1 cellular context compared by ENCODE assay signal in the genomic region with DNA sequence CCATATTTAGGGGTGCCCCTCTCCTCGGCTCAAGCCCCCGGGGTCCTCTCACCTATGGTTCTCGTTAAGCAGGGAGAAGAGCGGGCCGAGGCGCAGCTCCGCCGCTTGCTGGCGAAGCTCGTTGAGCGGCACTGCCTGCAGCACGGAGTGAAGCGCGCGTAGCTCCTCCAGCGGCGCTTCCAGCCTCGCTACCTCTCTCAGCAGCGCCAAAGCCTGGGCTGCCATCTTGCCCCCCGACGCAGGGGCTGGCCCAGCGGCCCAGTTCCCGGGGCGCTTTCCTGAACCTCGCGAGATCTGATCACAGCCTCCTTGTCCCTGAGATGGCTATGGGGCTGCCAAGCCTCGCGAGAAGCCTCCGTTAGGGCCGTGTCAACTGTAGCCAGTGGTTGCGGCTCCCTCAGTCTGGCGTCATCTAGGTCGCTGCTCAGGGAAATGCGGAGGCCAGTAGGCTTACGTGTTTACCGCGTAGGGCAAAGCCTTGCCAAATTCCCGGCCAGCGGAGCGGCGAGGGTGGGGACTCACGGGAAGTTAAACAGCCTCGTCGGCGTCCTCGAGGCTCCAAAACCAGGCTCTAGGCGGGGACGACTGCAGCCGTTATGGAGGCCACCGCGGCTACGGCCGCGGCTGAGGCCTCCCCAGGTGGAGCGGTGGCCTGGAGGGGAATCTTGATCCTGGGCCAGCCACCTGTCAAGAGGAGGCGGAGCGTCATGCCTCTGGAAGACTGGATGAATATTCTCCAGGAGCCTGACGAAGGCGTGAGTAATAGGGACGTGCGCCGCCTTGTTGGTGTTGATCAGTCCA.
TF ChIP-seq lines count a peak whose summit lies in the region.

A gene (minus strand): TSS at position 238 of the 801 bp plus-strand sequence. CDS start 13 bp downstream, at position 225.

TF ChIP-seq in HepG2, 621 proteins besides CTCF, POLR2A, EP300 and RAD21 (continued from another document and continues in another):
- TF ChIP-seq, protein P1, sequence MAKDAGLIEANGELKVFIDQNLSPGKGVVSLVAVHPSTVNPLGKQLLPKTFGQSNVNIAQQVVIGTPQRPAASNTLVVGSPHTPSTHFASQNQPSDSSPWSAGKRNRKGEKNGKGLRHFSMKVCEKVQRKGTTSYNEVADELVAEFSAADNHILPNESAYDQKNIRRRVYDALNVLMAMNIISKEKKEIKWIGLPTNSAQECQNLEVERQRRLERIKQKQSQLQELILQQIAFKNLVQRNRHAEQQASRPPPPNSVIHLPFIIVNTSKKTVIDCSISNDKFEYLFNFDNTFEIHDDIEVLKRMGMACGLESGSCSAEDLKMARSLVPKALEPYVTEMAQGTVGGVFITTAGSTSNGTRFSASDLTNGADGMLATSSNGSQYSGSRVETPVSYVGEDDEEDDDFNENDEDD (CRISPR knock-in tag; IDR thresholded peaks at IDR 0.05; ENCODE audit: borderline replicate concordance): peak; percentile 83
- TF ChIP-seq ZNF180 (CRISPR knock-in tag; IDR thresholded peaks at IDR 0.05; ENCODE audit: borderline replicate concordance, low read depth): no peak
- 0 out of 2 replicates have a peak, but pooled peaks have one; percentile 1 for TF ChIP-seq ZNF121 (CRISPR knock-in tag; IDR thresholded peaks at IDR 0.05)
- peak; percentile 62; the same call in 1 of the 2 replicates for TF ChIP-seq EED (CRISPR knock-in tag; IDR thresholded peaks at IDR 0.05)
- TF ChIP-seq HNRNPUL1 (IDR thresholded peaks at IDR 0.05; ENCODE audit: low read depth, low read length): no peak
- TF ChIP-seq ZNF383 (CRISPR knock-in tag; IDR thresholded peaks at IDR 0.05; ENCODE audit: borderline replicate concordance): no peak
- TF ChIP-seq, protein P2, sequence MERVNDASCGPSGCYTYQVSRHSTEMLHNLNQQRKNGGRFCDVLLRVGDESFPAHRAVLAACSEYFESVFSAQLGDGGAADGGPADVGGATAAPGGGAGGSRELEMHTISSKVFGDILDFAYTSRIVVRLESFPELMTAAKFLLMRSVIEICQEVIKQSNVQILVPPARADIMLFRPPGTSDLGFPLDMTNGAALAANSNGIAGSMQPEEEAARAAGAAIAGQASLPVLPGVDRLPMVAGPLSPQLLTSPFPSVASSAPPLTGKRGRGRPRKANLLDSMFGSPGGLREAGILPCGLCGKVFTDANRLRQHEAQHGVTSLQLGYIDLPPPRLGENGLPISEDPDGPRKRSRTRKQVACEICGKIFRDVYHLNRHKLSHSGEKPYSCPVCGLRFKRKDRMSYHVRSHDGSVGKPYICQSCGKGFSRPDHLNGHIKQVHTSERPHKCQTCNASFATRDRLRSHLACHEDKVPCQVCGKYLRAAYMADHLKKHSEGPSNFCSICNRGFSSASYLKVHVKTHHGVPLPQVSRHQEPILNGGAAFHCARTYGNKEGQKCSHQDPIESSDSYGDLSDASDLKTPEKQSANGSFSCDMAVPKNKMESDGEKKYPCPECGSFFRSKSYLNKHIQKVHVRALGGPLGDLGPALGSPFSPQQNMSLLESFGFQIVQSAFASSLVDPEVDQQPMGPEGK (CRISPR knock-in tag; IDR thresholded peaks at IDR 0.05): peak; percentile 68
- TF ChIP-seq ZNF589 (CRISPR knock-in tag; conservative IDR thresholded peaks at IDR 0.05): 0 out of 2 replicates have a peak, but pooled peaks have one; percentile 68
- no peak for TF ChIP-seq ZNF432 (CRISPR knock-in tag; IDR thresholded peaks at IDR 0.05; ENCODE audit: borderline replicate concordance)
- no peak; the same call in 1 of the 2 replicates for TF ChIP-seq CEBPB (IDR thresholded peaks at IDR 0.05; ENCODE audit: borderline replicate concordance, low read depth, low read length)
- TF ChIP-seq FOSL1 (CRISPR knock-in tag; IDR thresholded peaks at IDR 0.05; ENCODE audit: borderline replicate concordance): no peak
- TF ChIP-seq, protein P3, sequence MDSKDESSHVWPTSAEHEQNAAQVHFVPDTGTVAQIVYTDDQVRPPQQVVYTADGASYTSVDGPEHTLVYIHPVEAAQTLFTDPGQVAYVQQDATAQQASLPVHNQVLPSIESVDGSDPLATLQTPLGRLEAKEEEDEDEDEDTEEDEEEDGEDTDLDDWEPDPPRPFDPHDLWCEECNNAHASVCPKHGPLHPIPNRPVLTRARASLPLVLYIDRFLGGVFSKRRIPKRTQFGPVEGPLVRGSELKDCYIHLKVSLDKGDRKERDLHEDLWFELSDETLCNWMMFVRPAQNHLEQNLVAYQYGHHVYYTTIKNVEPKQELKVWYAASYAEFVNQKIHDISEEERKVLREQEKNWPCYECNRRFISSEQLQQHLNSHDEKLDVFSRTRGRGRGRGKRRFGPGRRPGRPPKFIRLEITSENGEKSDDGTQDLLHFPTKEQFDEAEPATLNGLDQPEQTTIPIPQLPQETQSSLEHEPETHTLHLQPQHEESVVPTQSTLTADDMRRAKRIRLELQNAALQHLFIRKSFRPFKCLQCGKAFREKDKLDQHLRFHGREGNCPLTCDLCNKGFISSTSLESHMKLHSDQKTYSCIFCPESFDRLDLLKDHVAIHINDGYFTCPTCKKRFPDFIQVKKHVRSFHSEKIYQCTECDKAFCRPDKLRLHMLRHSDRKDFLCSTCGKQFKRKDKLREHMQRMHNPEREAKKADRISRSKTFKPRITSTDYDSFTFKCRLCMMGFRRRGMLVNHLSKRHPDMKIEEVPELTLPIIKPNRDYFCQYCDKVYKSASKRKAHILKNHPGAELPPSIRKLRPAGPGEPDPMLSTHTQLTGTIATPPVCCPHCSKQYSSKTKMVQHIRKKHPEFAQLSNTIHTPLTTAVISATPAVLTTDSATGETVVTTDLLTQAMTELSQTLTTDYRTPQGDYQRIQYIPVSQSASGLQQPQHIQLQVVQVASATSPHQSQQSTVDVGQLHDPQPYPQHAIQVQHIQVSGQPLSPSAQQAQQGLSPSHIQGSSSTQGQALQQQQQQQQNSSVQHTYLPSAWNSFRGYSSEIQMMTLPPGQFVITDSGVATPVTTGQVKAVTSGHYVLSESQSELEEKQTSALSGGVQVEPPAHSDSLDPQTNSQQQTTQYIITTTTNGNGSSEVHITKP (CRISPR knock-in tag; IDR thresholded peaks at IDR 0.05; ENCODE audit: low read depth): no peak; the same call in 1 of the 2 replicates
- no peak for TF ChIP-seq TCF7L2 (IDR thresholded peaks at IDR 0.05; ENCODE audit: low read depth, low read length)
- TF ChIP-seq, protein P4, sequence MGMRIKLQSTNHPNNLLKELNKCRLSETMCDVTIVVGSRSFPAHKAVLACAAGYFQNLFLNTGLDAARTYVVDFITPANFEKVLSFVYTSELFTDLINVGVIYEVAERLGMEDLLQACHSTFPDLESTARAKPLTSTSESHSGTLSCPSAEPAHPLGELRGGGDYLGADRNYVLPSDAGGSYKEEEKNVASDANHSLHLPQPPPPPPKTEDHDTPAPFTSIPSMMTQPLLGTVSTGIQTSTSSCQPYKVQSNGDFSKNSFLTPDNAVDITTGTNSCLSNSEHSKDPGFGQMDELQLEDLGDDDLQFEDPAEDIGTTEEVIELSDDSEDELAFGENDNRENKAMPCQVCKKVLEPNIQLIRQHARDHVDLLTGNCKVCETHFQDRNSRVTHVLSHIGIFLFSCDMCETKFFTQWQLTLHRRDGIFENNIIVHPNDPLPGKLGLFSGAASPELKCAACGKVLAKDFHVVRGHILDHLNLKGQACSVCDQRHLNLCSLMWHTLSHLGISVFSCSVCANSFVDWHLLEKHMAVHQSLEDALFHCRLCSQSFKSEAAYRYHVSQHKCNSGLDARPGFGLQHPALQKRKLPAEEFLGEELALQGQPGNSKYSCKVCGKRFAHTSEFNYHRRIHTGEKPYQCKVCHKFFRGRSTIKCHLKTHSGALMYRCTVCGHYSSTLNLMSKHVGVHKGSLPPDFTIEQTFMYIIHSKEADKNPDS (CRISPR knock-in tag; IDR thresholded peaks at IDR 0.05): no peak
- no peak for TF ChIP-seq GABPA (IDR thresholded peaks at IDR 0.05; ENCODE audit: low read depth, low read length)
- TF ChIP-seq GABPA (CRISPR knock-in tag; IDR thresholded peaks at IDR 0.05; ENCODE audit: low read depth): peak; percentile 26; the same call in 1 of the 2 replicates
- TF ChIP-seq HNRNPK (IDR thresholded peaks at IDR 0.05; ENCODE audit: low read depth, low read length, poor library complexity, severe bottlenecking): no peak
- TF ChIP-seq ZMYM2 (CRISPR knock-in tag; IDR thresholded peaks at IDR 0.05): no peak
- TF ChIP-seq ZNF224 (CRISPR knock-in tag; IDR thresholded peaks at IDR 0.05): peak; percentile 62; the same call in 1 of the 2 replicates
- TF ChIP-seq GATAD2A (CRISPR knock-in tag; IDR thresholded peaks at IDR 0.05): peak; percentile 54; the same call in 1 of the 2 replicates
- TF ChIP-seq GATA4 (IDR thresholded peaks at IDR 0.05; ENCODE audit: borderline replicate concordance, low read depth): no peak; the same call in 1 of the 2 replicates
- no peak for TF ChIP-seq SOX13 (IDR thresholded peaks at IDR 0.05)
- peak in 1 of 2 experiments; percentile 40; a peak in 2 of 4 replicates for TF ChIP-seq SOX13 (CRISPR knock-in tag; conservative IDR thresholded peaks at IDR 0.05 in 1 of 2, IDR thresholded peaks at IDR 0.05 in 1 of 2)
- TF ChIP-seq, protein P5, sequence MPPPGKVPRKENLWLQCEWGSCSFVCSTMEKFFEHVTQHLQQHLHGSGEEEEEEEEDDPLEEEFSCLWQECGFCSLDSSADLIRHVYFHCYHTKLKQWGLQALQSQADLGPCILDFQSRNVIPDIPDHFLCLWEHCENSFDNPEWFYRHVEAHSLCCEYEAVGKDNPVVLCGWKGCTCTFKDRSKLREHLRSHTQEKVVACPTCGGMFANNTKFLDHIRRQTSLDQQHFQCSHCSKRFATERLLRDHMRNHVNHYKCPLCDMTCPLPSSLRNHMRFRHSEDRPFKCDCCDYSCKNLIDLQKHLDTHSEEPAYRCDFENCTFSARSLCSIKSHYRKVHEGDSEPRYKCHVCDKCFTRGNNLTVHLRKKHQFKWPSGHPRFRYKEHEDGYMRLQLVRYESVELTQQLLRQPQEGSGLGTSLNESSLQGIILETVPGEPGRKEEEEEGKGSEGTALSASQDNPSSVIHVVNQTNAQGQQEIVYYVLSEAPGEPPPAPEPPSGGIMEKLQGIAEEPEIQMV (CRISPR knock-in tag; IDR thresholded peaks at IDR 0.05; ENCODE audit: low read depth): 0 out of 2 replicates have a peak, but pooled peaks have one; percentile 21
- TF ChIP-seq SIX1 (CRISPR knock-in tag; IDR thresholded peaks at IDR 0.05; ENCODE audit: borderline replicate concordance): no peak
- TF ChIP-seq ONECUT2 (CRISPR knock-in tag; IDR thresholded peaks at IDR 0.05): no peak
- no peak for TF ChIP-seq ZNF496 (CRISPR knock-in tag; IDR thresholded peaks at IDR 0.05; ENCODE audit: insufficient replicate concordance)
- TF ChIP-seq TSC22D2 (CRISPR knock-in tag; IDR thresholded peaks at IDR 0.05; ENCODE audit: borderline replicate concordance): no peak
- TF ChIP-seq, protein P6, sequence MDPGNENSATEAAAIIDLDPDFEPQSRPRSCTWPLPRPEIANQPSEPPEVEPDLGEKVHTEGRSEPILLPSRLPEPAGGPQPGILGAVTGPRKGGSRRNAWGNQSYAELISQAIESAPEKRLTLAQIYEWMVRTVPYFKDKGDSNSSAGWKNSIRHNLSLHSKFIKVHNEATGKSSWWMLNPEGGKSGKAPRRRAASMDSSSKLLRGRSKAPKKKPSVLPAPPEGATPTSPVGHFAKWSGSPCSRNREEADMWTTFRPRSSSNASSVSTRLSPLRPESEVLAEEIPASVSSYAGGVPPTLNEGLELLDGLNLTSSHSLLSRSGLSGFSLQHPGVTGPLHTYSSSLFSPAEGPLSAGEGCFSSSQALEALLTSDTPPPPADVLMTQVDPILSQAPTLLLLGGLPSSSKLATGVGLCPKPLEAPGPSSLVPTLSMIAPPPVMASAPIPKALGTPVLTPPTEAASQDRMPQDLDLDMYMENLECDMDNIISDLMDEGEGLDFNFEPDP (CRISPR knock-in tag; conservative IDR thresholded peaks at IDR 0.05): 0 out of 2 replicates have a peak, but pooled peaks have one; percentile 36
- TF ChIP-seq, protein P7, sequence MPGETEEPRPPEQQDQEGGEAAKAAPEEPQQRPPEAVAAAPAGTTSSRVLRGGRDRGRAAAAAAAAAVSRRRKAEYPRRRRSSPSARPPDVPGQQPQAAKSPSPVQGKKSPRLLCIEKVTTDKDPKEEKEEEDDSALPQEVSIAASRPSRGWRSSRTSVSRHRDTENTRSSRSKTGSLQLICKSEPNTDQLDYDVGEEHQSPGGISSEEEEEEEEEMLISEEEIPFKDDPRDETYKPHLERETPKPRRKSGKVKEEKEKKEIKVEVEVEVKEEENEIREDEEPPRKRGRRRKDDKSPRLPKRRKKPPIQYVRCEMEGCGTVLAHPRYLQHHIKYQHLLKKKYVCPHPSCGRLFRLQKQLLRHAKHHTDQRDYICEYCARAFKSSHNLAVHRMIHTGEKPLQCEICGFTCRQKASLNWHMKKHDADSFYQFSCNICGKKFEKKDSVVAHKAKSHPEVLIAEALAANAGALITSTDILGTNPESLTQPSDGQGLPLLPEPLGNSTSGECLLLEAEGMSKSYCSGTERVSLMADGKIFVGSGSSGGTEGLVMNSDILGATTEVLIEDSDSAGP (CRISPR knock-in tag; IDR thresholded peaks at IDR 0.05; ENCODE audit: borderline replicate concordance): peak; percentile 75
- TF ChIP-seq REL (CRISPR knock-in tag; conservative IDR thresholded peaks at IDR 0.05): no peak
- no peak for TF ChIP-seq ZNF713 (CRISPR knock-in tag; IDR thresholded peaks at IDR 0.05)
- no peak for TF ChIP-seq RFX1 (IDR thresholded peaks at IDR 0.05)
- TF ChIP-seq ZNF615 (CRISPR knock-in tag; IDR thresholded peaks at IDR 0.05; ENCODE audit: borderline replicate concordance): no peak
- TF ChIP-seq, protein P8, sequence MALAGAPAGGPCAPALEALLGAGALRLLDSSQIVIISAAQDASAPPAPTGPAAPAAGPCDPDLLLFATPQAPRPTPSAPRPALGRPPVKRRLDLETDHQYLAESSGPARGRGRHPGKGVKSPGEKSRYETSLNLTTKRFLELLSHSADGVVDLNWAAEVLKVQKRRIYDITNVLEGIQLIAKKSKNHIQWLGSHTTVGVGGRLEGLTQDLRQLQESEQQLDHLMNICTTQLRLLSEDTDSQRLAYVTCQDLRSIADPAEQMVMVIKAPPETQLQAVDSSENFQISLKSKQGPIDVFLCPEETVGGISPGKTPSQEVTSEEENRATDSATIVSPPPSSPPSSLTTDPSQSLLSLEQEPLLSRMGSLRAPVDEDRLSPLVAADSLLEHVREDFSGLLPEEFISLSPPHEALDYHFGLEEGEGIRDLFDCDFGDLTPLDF (CRISPR knock-in tag; IDR thresholded peaks at IDR 0.05): peak; percentile 62
- TF ChIP-seq ZC3H4 (CRISPR knock-in tag; IDR thresholded peaks at IDR 0.05; ENCODE audit: borderline replicate concordance): no peak; the same call in 1 of the 2 replicates
- peak; percentile 36; the same call in 1 of the 2 replicates for TF ChIP-seq MIER3 (CRISPR knock-in tag; IDR thresholded peaks at IDR 0.05; ENCODE audit: borderline replicate concordance)
- no peak for TF ChIP-seq RBAK (CRISPR knock-in tag; IDR thresholded peaks at IDR 0.05)
- peak; percentile 64; the same call in 1 of the 2 replicates for TF ChIP-seq KLF12 (CRISPR knock-in tag; IDR thresholded peaks at IDR 0.05; ENCODE audit: borderline replicate concordance)
- 0 out of 2 replicates have a peak, but pooled peaks have one; percentile 71 for TF ChIP-seq ZNF761 (CRISPR knock-in tag; conservative IDR thresholded peaks at IDR 0.05)
- TF ChIP-seq ARID2 (CRISPR knock-in tag; IDR thresholded peaks at IDR 0.05; ENCODE audit: borderline replicate concordance): no peak
- TF ChIP-seq ZFP36 (IDR thresholded peaks at IDR 0.05; ENCODE audit: borderline replicate concordance, low read depth, low read length, partially characterized antibody): no peak
- peak; percentile 77; the same call in 1 of the 2 replicates for TF ChIP-seq ZNF333 (CRISPR knock-in tag; IDR thresholded peaks at IDR 0.05; ENCODE audit: borderline replicate concordance)
- TF ChIP-seq ZNF776 (CRISPR knock-in tag; IDR thresholded peaks at IDR 0.05): peak; percentile 89; the same call in 1 of the 2 replicates
- TF ChIP-seq, protein P9, sequence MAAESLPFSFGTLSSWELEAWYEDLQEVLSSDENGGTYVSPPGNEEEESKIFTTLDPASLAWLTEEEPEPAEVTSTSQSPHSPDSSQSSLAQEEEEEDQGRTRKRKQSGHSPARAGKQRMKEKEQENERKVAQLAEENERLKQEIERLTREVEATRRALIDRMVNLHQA (CRISPR knock-in tag; IDR thresholded peaks at IDR 0.05): no peak
- TF ChIP-seq PLRG1 (conservative IDR thresholded peaks at IDR 0.05): no peak
